Comparison of ENCODE assay signal across 43 cellular contexts in genomic region chr19:15905026-15905425, GRCh38. TPM values are rescaled to one million over a fixed set of nuclear protein-coding genes. Genes with fewer than 3 reads are reported as not detected.
"Had no signal": no experiment of that assay in that cellular context is flagged by ENCODE, and none has a peak within 500 bp of the region (broad histone marks: within the 10 kb centered on the region; RNA-seq: fewer than 3 reads in every experiment).

No MANE protein-coding gene starts in this region.

- H3K4me1 Mint-ChIP-seq: activated T-helper 17 cell treated with anti-CD3 and anti-CD28 coated beads, Interleukin-2, amount 50 U/mL, for 72 hours; brain; central memory CD8-positive, alpha-beta T cell had no signal

- H3K4me3 ChIP-seq: adrenal gland, ascending aorta, body of pancreas, breast epithelium, cardiac muscle cell had no signal

- H3K36me3 Mint-ChIP-seq: activated naive CD4-positive, alpha-beta T cell treated with anti-CD3 and anti-CD28 coated beads, Interleukin-2, amount 10 ng/mL, durations not matched to agents 7 days and 5 days; activated naive CD4-positive, alpha-beta T cell treated with anti-CD3 and anti-CD28 coated beads, Interleukin-2, amount 50 U/mL, for 72 hours; activated naive CD8-positive, alpha-beta T cell treated with anti-CD3 and anti-CD28 coated beads for 36 hours; activated naive CD8-positive, alpha-beta T cell treated with anti-CD3 and anti-CD28 coated beads, Interleukin-2, amount 10 ng/mL, durations not matched to agents 7 days and 5 days; brain had no signal

- DNase-seq: activated effector memory CD4-positive, alpha-beta T cell treated with anti-CD3 and anti-CD28 coated beads, Interleukin-2, amount 50 U/mL, for 16 hours; activated effector memory CD4-positive, alpha-beta T cell treated with Interleukin-2 at 50 U/mL for 16 hours; activated gamma-delta T cell; activated gamma-delta T cell treated with Interleukin-2 at 50 U/mL for 16 hours; activated naive CD4-positive, alpha-beta T cell; activated naive CD4-positive, alpha-beta T cell treated with anti-CD3 and anti-CD28 coated beads for 36 hours; activated naive CD4-positive, alpha-beta T cell treated with anti-CD3 and anti-CD28 coated beads, Interleukin-2, amount 10 ng/mL, durations not matched to agents 7 days and 5 days; activated naive CD4-positive, alpha-beta T cell treated with anti-CD3 and anti-CD28 coated beads, Interleukin-2, amount 50 U/mL, for 16 hours; activated naive CD4-positive, alpha-beta T cell treated with Interleukin-2 at 50 U/mL for 16 hours; activated naive CD8-positive, alpha-beta T cell treated with anti-CD3 and anti-CD28 coated beads for 36 hours; activated naive CD8-positive, alpha-beta T cell treated with anti-CD3 and anti-CD28 coated beads, Interleukin-2, amount 10 ng/mL, durations not matched to agents 7 days and 5 days; activated naive CD8-positive, alpha-beta T cell treated with anti-CD3 and anti-CD28 coated beads, Interleukin-2, amount 50 U/mL, for 24 hours; activated T-cell treated with anti-CD3 and anti-CD28 coated beads, Interleukin-2, amount 50 U/mL, for 1 hour; activated T-cell treated with anti-CD3 and anti-CD28 coated beads, Interleukin-2, amount 50 U/mL, for 24 hours; activated T-cell treated with anti-CD3 and anti-CD28 coated beads, Interleukin-2, amount 50 U/mL, for 4 hours; adrenal gland; amniotic stem cell; amygdala; anterior cingulate cortex; aorta; body of pancreas; brain microvascular endothelial cell; caudate nucleus; central memory CD4-positive, alpha-beta T cell; cerebellar nuclear complex had no signal

- H3K9me3 ChIP-seq: adrenal gland, body of pancreas, breast epithelium had no signal

- H3K9me3 Mint-ChIP-seq: activated naive CD4-positive, alpha-beta T cell treated with anti-CD3 and anti-CD28 coated beads for 36 hours; activated naive CD4-positive, alpha-beta T cell treated with anti-CD3 and anti-CD28 coated beads, Interleukin-2, amount 10 ng/mL, durations not matched to agents 7 days and 5 days; activated naive CD4-positive, alpha-beta T cell treated with anti-CD3 and anti-CD28 coated beads, Interleukin-2, amount 50 U/mL, for 72 hours; activated naive CD8-positive, alpha-beta T cell treated with anti-CD3 and anti-CD28 coated beads for 36 hours; activated T-cell treated with anti-CD3 and anti-CD28 coated beads, Interleukin-2, amount 50 U/mL, for 24 hours; activated T-helper 2 cell treated with anti-CD3 and anti-CD28 coated beads, Interferon-gamma antibody, Interleukin-2, Interleukin-4, amounts not matched to agents 10 μg/mL and 5 μg/mL and 100 μg/mL, durations not matched to agents 14 hours and 24 hours and 36 hours had no signal

- H3K27me3 ChIP-seq: ascending aorta, body of pancreas, brain microvascular endothelial cell, cardiac muscle cell had no signal

- ATAC-seq: activated naive CD4-positive, alpha-beta T cell treated with anti-CD3 and anti-CD28 coated beads, Interleukin-2, amount 50 U/mL, for 72 hours; activated naive CD8-positive, alpha-beta T cell treated with anti-CD3 and anti-CD28 coated beads, Interleukin-2, amount 50 U/mL, for 24 hours; activated T-cell treated with anti-CD3 and anti-CD28 coated beads, Interleukin-2, amount 50 U/mL, for 4 hours; activated T-helper 17 cell treated with anti-CD3 and anti-CD28 coated beads, Interleukin-2, amount 50 U/mL, for 72 hours; body of pancreas had no signal

- H3K27ac Mint-ChIP-seq: activated naive CD4-positive, alpha-beta T cell treated with anti-CD3 and anti-CD28 coated beads for 36 hours; activated naive CD4-positive, alpha-beta T cell treated with anti-CD3 and anti-CD28 coated beads, Interleukin-2, amount 10 ng/mL, durations not matched to agents 7 days and 5 days; activated naive CD4-positive, alpha-beta T cell treated with anti-CD3 and anti-CD28 coated beads, Interleukin-2, amount 50 U/mL, for 24 hours; activated naive CD4-positive, alpha-beta T cell treated with anti-CD3 and anti-CD28 coated beads, Interleukin-2, amount 50 U/mL, for 72 hours; activated naive CD8-positive, alpha-beta T cell; activated naive CD8-positive, alpha-beta T cell treated with anti-CD3 and anti-CD28 coated beads for 36 hours; activated naive CD8-positive, alpha-beta T cell treated with anti-CD3 and anti-CD28 coated beads, Interleukin-2, amount 10 ng/mL, durations not matched to agents 7 days and 5 days; activated naive CD8-positive, alpha-beta T cell treated with anti-CD3 and anti-CD28 coated beads, Interleukin-2, amount 50 U/mL, for 24 hours; activated T-cell treated with anti-CD3 and anti-CD28 coated beads, Interleukin-2, amount 50 U/mL, for 24 hours; activated T-helper 1 cell treated with anti-CD3 and anti-CD28 coated beads, Interleukin-12 subunit alpha, Interleukin-12 subunit beta, Interleukin-2, Interleukin-4 antibody, amounts not matched to agents 30 ng/mL and 10 ng/mL and 1 ng/mL, durations not matched to agents 14 hours and 24 hours and 36 hours; activated T-helper 17 cell treated with anti-CD3 and anti-CD28 coated beads, Interleukin-2, amount 50 U/mL, for 72 hours; activated T-helper 2 cell treated with anti-CD3 and anti-CD28 coated beads, Interferon-gamma antibody, Interleukin-2, Interleukin-4, amounts not matched to agents 10 μg/mL and 5 μg/mL and 100 μg/mL, durations not matched to agents 14 hours and 24 hours and 36 hours; brain had no signal

- H3K4me3 Mint-ChIP-seq: activated naive CD4-positive, alpha-beta T cell treated with anti-CD3 and anti-CD28 coated beads for 36 hours; activated naive CD4-positive, alpha-beta T cell treated with anti-CD3 and anti-CD28 coated beads, Interleukin-2, amount 10 ng/mL, durations not matched to agents 7 days and 5 days; activated naive CD4-positive, alpha-beta T cell treated with anti-CD3 and anti-CD28 coated beads, Interleukin-2, amount 50 U/mL, for 24 hours; activated naive CD8-positive, alpha-beta T cell; activated naive CD8-positive, alpha-beta T cell treated with anti-CD3 and anti-CD28 coated beads for 36 hours; activated naive CD8-positive, alpha-beta T cell treated with anti-CD3 and anti-CD28 coated beads, Interleukin-2, amount 10 ng/mL, durations not matched to agents 7 days and 5 days; activated naive CD8-positive, alpha-beta T cell treated with anti-CD3 and anti-CD28 coated beads, Interleukin-2, amount 50 U/mL, for 24 hours; activated T-cell treated with anti-CD3 and anti-CD28 coated beads, Interleukin-2, amount 50 U/mL, for 24 hours; activated T-cell treated with anti-CD3 and anti-CD28 coated beads, Interleukin-2, amount 50 U/mL, for 4 hours; activated T-helper 1 cell treated with anti-CD3 and anti-CD28 coated beads, Interleukin-12 subunit alpha, Interleukin-12 subunit beta, Interleukin-2, Interleukin-4 antibody, amounts not matched to agents 30 ng/mL and 10 ng/mL and 1 ng/mL, durations not matched to agents 14 hours and 24 hours and 36 hours; activated T-helper 17 cell treated with anti-CD3 and anti-CD28 coated beads, Interleukin-2, amount 50 U/mL, for 72 hours; brain; central memory CD8-positive, alpha-beta T cell had no signal

- H3K27ac ChIP-seq: adrenal gland, ascending aorta, body of pancreas, brain microvascular endothelial cell, breast epithelium, cardiac muscle cell had no signal

- H3K4me1 ChIP-seq: adrenal gland, ascending aorta, body of pancreas, breast epithelium had no signal

- FAIRE-seq: astrocyte, bronchial epithelial cell, colon had no signal

- H3K36me3 ChIP-seq: adrenal gland, ascending aorta, brain microvascular endothelial cell, breast epithelium, cardiac muscle cell had no signal

RNA-seq across cellular contexts. Expression of gene CYP4F2, which starts 7.2 kb away (rescaled TPM):
- total RNA-seq: activated T-cell treated with anti-CD3 and anti-CD28 coated beads, Interleukin-2, amount 50 U/mL, for 4 hours; activated T-helper 1 cell treated with anti-CD3 and anti-CD28 coated beads, Interleukin-12 subunit alpha, Interleukin-12 subunit beta, Interleukin-2, Interleukin-4 antibody, amounts not matched to agents 30 ng/mL and 10 ng/mL and 1 ng/mL, durations not matched to agents 14 hours and 24 hours and 36 hours; activated T-helper 17 cell treated with anti-CD3 and anti-CD28 coated beads, Interleukin-2, amount 50 U/mL, for 72 hours; activated T-helper 2 cell treated with anti-CD3 and anti-CD28 coated beads, Interferon-gamma antibody, Interleukin-2, Interleukin-4, amounts not matched to agents 10 μg/mL and 5 μg/mL and 100 μg/mL, durations not matched to agents 14 hours and 24 hours and 36 hours; adrenal gland; aorta; astrocyte; body of pancreas; cardiac muscle cell; cardiac septum; cerebellum; chondrocyte had no signal
- polyA plus RNA-seq: adrenal gland, cardiac muscle cell had no signal

RNA-seq across cellular contexts. Expression of gene CYP4F11, which starts 29.3 kb away (rescaled TPM):
- total RNA-seq: activated naive CD4-positive, alpha-beta T cell treated with anti-CD3 and anti-CD28 coated beads for 36 hours; activated naive CD4-positive, alpha-beta T cell treated with anti-CD3 and anti-CD28 coated beads, Interleukin-2, amount 50 U/mL, for 72 hours; activated naive CD8-positive, alpha-beta T cell treated with anti-CD3 and anti-CD28 coated beads for 36 hours; activated naive CD8-positive, alpha-beta T cell treated with anti-CD3 and anti-CD28 coated beads, Interleukin-2, amount 10 ng/mL, durations not matched to agents 7 days and 5 days; activated T-helper 1 cell treated with anti-CD3 and anti-CD28 coated beads, Interleukin-12 subunit alpha, Interleukin-12 subunit beta, Interleukin-2, Interleukin-4 antibody, amounts not matched to agents 30 ng/mL and 10 ng/mL and 1 ng/mL, durations not matched to agents 14 hours and 24 hours and 36 hours; activated T-helper 17 cell treated with anti-CD3 and anti-CD28 coated beads, Interleukin-2, amount 50 U/mL, for 72 hours; activated T-helper 2 cell treated with anti-CD3 and anti-CD28 coated beads, Interferon-gamma antibody, Interleukin-2, Interleukin-4, amounts not matched to agents 10 μg/mL and 5 μg/mL and 100 μg/mL, durations not matched to agents 14 hours and 24 hours and 36 hours; astrocyte; cardiac muscle cell; cerebellum; chondrocyte had no signal
- polyA plus RNA-seq: cardiac muscle cell had no signal

RNA-seq across cellular contexts. Expression of gene OR10H4, which starts 43.8 kb away (rescaled TPM):
- total RNA-seq: activated naive CD4-positive, alpha-beta T cell treated with anti-CD3 and anti-CD28 coated beads for 36 hours; activated naive CD4-positive, alpha-beta T cell treated with anti-CD3 and anti-CD28 coated beads, Interleukin-2, amount 50 U/mL, for 72 hours; activated naive CD8-positive, alpha-beta T cell treated with anti-CD3 and anti-CD28 coated beads for 36 hours; activated naive CD8-positive, alpha-beta T cell treated with anti-CD3 and anti-CD28 coated beads, Interleukin-2, amount 10 ng/mL, durations not matched to agents 7 days and 5 days; activated T-cell treated with anti-CD3 and anti-CD28 coated beads, Interleukin-2, amount 50 U/mL, for 4 hours; activated T-helper 1 cell treated with anti-CD3 and anti-CD28 coated beads, Interleukin-12 subunit alpha, Interleukin-12 subunit beta, Interleukin-2, Interleukin-4 antibody, amounts not matched to agents 30 ng/mL and 10 ng/mL and 1 ng/mL, durations not matched to agents 14 hours and 24 hours and 36 hours; activated T-helper 17 cell treated with anti-CD3 and anti-CD28 coated beads, Interleukin-2, amount 50 U/mL, for 72 hours; activated T-helper 2 cell treated with anti-CD3 and anti-CD28 coated beads, Interferon-gamma antibody, Interleukin-2, Interleukin-4, amounts not matched to agents 10 μg/mL and 5 μg/mL and 100 μg/mL, durations not matched to agents 14 hours and 24 hours and 36 hours; adrenal gland; aorta; ascending aorta; astrocyte; body of pancreas; breast epithelium; bronchial epithelial cell; cardiac muscle cell; cardiac septum; cerebellum; chondrocyte had no signal
- polyA plus RNA-seq: adipose tissue, adrenal gland, aorta, cardiac muscle cell had no signal
